Comparison of ENCODE assay signal across 1 cellular context in genomic region chr19:13597625-13598024, GRCh38.
TF ChIP-seq lines count a peak whose summit lies in the region.

No MANE protein-coding gene starts in this region.

TF ChIP-seq in HCT116, 20 proteins besides CTCF, POLR2A, EP300 and RAD21:
- TF ChIP-seq ZBTB33 (IDR thresholded peaks at IDR 0.05; ENCODE audit: extremely low read depth, insufficient replicate concordance, low read length) (no peak), ATF3 (IDR thresholded peaks at IDR 0.05) (no peak), ZFX (IDR thresholded peaks at IDR 0.05) (no peak), MAX (IDR thresholded peaks at IDR 0.05) (no peak), ELF1 (IDR thresholded peaks at IDR 0.05; ENCODE audit: borderline replicate concordance, low read depth) (no peak), TCF7L2 (IDR thresholded peaks at IDR 0.05; ENCODE audit: borderline replicate concordance, extremely low read depth, insufficient read depth, insufficient read length) (no peak), EZH2 (IDR thresholded peaks at IDR 0.05) (no peak), SRF (IDR thresholded peaks at IDR 0.05; ENCODE audit: low read depth) (no peak), SP1 (IDR thresholded peaks at IDR 0.05; ENCODE audit: low read depth) (no peak), POLR2AphosphoS5 (IDR thresholded peaks at IDR 0.05; ENCODE audit: low read depth, low read length) (no peak), EZH2phosphoT487 (IDR thresholded peaks at IDR 0.05; ENCODE audit: borderline replicate concordance) (no peak), REST (IDR thresholded peaks at IDR 0.05; ENCODE audit: low read depth) (no peak), SIN3A (IDR thresholded peaks at IDR 0.05; ENCODE audit: low read depth) (no peak), FOSL1 (IDR thresholded peaks at IDR 0.05; ENCODE audit: low read depth) (no peak), JUND (IDR thresholded peaks at IDR 0.05) (no peak), CEBPB (IDR thresholded peaks at IDR 0.05; ENCODE audit: low read depth) (no peak), YY1 (IDR thresholded peaks at IDR 0.05; ENCODE audit: extremely low read depth, insufficient replicate concordance, low read depth, low read length) (no peak), ZNF274 (IDR thresholded peaks at IDR 0.05; ENCODE audit: low read depth, low read length) (no peak), CBX3 (IDR thresholded peaks at IDR 0.05; ENCODE audit: low read depth) (no peak)
